In the genomic region with DNA sequence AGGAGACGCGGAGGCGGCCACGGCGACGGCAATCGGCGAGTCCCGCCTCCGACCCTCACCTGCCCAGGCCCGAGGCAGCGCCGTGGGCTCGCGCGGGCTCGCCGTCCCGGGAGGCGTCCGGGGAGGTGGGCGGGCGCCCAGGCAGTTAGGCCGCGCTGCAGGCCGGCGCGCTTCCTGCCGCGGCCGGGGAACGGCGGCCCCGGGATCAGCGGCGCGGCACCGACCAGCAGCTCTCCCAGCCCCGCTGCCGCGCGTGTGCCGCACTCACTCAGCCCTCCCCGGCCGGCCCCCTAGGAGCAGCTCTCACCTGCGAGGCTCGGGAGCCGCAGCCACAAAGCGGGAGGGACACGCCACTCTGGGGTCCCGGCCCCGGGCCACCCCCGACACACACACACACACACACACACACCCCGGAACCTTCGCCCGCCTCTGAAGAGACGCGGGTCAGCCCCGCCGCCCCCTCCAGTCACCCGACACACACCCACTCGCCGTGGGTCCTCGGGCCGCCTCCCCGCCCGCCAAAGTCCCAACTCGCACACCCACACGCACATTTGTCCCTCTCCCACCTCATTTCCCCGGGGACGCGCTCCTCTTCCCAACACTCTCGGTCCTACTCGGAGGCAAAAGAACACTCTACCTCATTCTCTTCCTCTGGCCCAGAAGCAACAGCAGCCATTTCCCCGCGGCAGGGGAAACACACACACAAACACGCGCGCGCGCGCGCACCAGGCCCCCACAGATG, we compare ENCODE assay signal across 8 cellular contexts. TPM values are rescaled to one million over a fixed set of nuclear protein-coding genes. Genes with fewer than 3 reads are reported as not detected.
A peak's percentile ranks its signal among the peaks of the same experiment; 100 is the strongest.
DNase-seq lines count a peak whose midpoint lies in the region; ATAC-seq, FAIRE-seq and TF ChIP-seq lines count a peak whose summit lies in the region.

A gene (minus strand): TSS at position 702 of the 742 bp plus-strand sequence. CDS start 60 bp downstream, at position 642.

- no peak for FAIRE-seq in HepG2 (lab: Jason Lieb, UNC)

- TF ChIP-seq CTCF in GM12865 (IDR thresholded peaks at IDR 0.05; ENCODE audit: insufficient read depth, low read depth, low read length, missing control alignments) (no peak), HepG2 (CRISPR knock-in tag; IDR thresholded peaks at IDR 0.05) (no peak; the same call in 1 of the 2 replicates)

- 0 out of 2 replicates have a peak, but pooled peaks have one; percentile 10 for TF ChIP-seq RAD21 in HepG2 (CRISPR knock-in tag; IDR thresholded peaks at IDR 0.05)

- ATAC-seq in HG02759 (IDR thresholded peaks at IDR 0.05; ENCODE audit: unreplicated experiment) (peak; percentile 33), HepG2 (peak; percentile 68), HG03469 (IDR thresholded peaks at IDR 0.05; ENCODE audit: unreplicated experiment) (no peak)

- H4K20me1 ChIP-seq in HepG2 (ENCODE audit: insufficient read depth, low read length), result no peaks in the 10 kb centered on the region; the same call in 1 of the 2 replicates

- peak within 1 kb of the TSS; percentile 90 for H3K4me2 ChIP-seq in HepG2 (ENCODE audit: low read depth, low read length)

- POLR2A ChIA-PET in HepG2 (lab: Yijun Ruan, JAX), result interaction anchor here (1.4 to 2.8 kb wide), 4 partner anchors 10 to 318 kb away, joined by 4 to 44 read pairs (median 4); a partner anchor contains a TSS

- peak within 1 kb of the TSS; percentile 95 for H3K9ac ChIP-seq in HepG2 (ENCODE audit: insufficient read depth, low read depth, low read length)

- intact Hi-C loops in HepG2 (cut with micrococcal nuclease; ENCODE audit: unreplicated experiment), result loop anchor here (5.0 kb wide), 1 partner anchor 63 kb away; no protein-coding TSS in a partner anchor

- no peaks in the 10 kb centered on the region; a peak in 1 of 5 replicates for H3K27me3 ChIP-seq in HepG2 (ENCODE audit: control insufficient read depth in 1 of 2, insufficient read depth in 2 of 2, low read length in 2 of 2)

- CTCF ChIA-PET in HepG2 (lab: Yijun Ruan, JAX; ENCODE audit: low intra/inter-chr PET ratio, low total read pairs), result no interaction called here

- TF ChIP-seq EP300 in HepG2 (IDR thresholded peaks at IDR 0.05; ENCODE audit: low read depth in 2 of 2, low read length in 2 of 2) (no peak), HepG2 (CRISPR knock-in tag; IDR thresholded peaks at IDR 0.05; ENCODE audit: borderline replicate concordance) (no peak)

- TF ChIP-seq POLR2A in HepG2 (IDR thresholded peaks at IDR 0.05; ENCODE audit: insufficient read depth in 1 of 2, low read depth in 2 of 2, low read length in 2 of 2), result no peak

- peak within 1 kb of the TSS; percentile 88 for H3K4me3 ChIP-seq in GM12865 (ENCODE audit: low read depth, low read length)
- peak within 1 kb of the TSS; percentile 94 to 100 (median 99) for H3K4me3 ChIP-seq in HepG2 (replicated peaks in 1 of 3; ENCODE audit: insufficient read depth in 1 of 3, low read depth in 2 of 3, low read length in 3 of 3)

- H2AFZ ChIP-seq in HepG2 (ENCODE audit: low read length), result no peak within 1 kb of the TSS

- in situ Hi-C loops in HepG2 (cut with HindIII; ENCODE audit: extremely low pct_ligation_motif_present, low pct_unique_long_range_greater_than_20kb), result loop anchor here (5.0 kb wide), 1 partner anchor 43 kb away; a partner anchor contains a TSS

- peak within 1 kb of the TSS; percentile 93 for H3K27ac ChIP-seq in HepG2 (ENCODE audit: extremely low read length, insufficient read depth, low read length)

- DNase-seq in GM12865 (ENCODE audit: low read depth) (peak; percentile 79), NCI-H226 (peak; percentile 50), dermis blood vessel endothelial cell (peak; percentile 83), HepG2 (ENCODE audit: low spot score) (no peak)
- peak; percentile 84 to 86 for DNase-seq in activated CD4-positive, alpha-beta T cell treated with anti-CD3 and anti-CD28 coated beads, Interleukin-2, amount 50 U/mL, for 4 hours
- peak; percentile 85 for DNase-seq in stimulated activated CD4-positive, alpha-beta T cell treated with anti-CD3 and anti-CD28 coated beads, Interleukin-4, amount 100 ng/mL, for 24 hours

- peaks cover 36% of the 10 kb centered on the region for H3K4me1 ChIP-seq in HepG2 (ENCODE audit: insufficient read depth, low read length)

- peaks cover 52% of the 10 kb centered on the region for H3K79me2 ChIP-seq in HepG2 (ENCODE audit: insufficient read depth, low read length)

- no peaks in the 10 kb centered on the region for H3K36me3 ChIP-seq in HepG2 (replicated peaks in 1 of 2; ENCODE audit: control insufficient read depth in 1 of 2, insufficient read depth in 2 of 2, low read length in 2 of 2)

- no TSS peak for BruUV-seq in HepG2 (replicated peaks; lab: Mats Ljungman, UMichigan)

- under 1% methylated on average over 22 of the region's 83 CpGs for WGBS in HepG2 (ENCODE audit: low lambda C conversion rate)

- no peaks in the 10 kb centered on the region for H3K9me3 ChIP-seq in HepG2 (ENCODE audit: low read length)

TF ChIP-seq in HepG2, 621 proteins besides CTCF, POLR2A, EP300 and RAD21 (continues in another document):
- peak; percentile 93 for TF ChIP-seq ZFY (CRISPR knock-in tag; IDR thresholded peaks at IDR 0.05)
- no peak for TF ChIP-seq FLYWCH1 (CRISPR knock-in tag; IDR thresholded peaks at IDR 0.05)
- peak; percentile 8; the same call in 1 of the 2 replicates for TF ChIP-seq ZNF768 (CRISPR knock-in tag; IDR thresholded peaks at IDR 0.05)
- no peak for TF ChIP-seq ZNF224 (CRISPR knock-in tag; IDR thresholded peaks at IDR 0.05)
- TF ChIP-seq ZNF331 (CRISPR knock-in tag; IDR thresholded peaks at IDR 0.05), result 0 out of 2 replicates have a peak, but pooled peaks have one; percentile 15
- TF ChIP-seq EEA1 (CRISPR knock-in tag; IDR thresholded peaks at IDR 0.05; ENCODE audit: borderline replicate concordance), result no peak
- 0 out of 2 replicates have a peak, but pooled peaks have one; percentile 7 for TF ChIP-seq BCL6 (CRISPR knock-in tag; IDR thresholded peaks at IDR 0.05)
- TF ChIP-seq ZSCAN21 (CRISPR knock-in tag; IDR thresholded peaks at IDR 0.05; ENCODE audit: borderline replicate concordance), result 0 out of 2 replicates have a peak, but pooled peaks have one; percentile 19
- no peak for TF ChIP-seq MIER2 (CRISPR knock-in tag; IDR thresholded peaks at IDR 0.05)
- TF ChIP-seq, protein P1, sequence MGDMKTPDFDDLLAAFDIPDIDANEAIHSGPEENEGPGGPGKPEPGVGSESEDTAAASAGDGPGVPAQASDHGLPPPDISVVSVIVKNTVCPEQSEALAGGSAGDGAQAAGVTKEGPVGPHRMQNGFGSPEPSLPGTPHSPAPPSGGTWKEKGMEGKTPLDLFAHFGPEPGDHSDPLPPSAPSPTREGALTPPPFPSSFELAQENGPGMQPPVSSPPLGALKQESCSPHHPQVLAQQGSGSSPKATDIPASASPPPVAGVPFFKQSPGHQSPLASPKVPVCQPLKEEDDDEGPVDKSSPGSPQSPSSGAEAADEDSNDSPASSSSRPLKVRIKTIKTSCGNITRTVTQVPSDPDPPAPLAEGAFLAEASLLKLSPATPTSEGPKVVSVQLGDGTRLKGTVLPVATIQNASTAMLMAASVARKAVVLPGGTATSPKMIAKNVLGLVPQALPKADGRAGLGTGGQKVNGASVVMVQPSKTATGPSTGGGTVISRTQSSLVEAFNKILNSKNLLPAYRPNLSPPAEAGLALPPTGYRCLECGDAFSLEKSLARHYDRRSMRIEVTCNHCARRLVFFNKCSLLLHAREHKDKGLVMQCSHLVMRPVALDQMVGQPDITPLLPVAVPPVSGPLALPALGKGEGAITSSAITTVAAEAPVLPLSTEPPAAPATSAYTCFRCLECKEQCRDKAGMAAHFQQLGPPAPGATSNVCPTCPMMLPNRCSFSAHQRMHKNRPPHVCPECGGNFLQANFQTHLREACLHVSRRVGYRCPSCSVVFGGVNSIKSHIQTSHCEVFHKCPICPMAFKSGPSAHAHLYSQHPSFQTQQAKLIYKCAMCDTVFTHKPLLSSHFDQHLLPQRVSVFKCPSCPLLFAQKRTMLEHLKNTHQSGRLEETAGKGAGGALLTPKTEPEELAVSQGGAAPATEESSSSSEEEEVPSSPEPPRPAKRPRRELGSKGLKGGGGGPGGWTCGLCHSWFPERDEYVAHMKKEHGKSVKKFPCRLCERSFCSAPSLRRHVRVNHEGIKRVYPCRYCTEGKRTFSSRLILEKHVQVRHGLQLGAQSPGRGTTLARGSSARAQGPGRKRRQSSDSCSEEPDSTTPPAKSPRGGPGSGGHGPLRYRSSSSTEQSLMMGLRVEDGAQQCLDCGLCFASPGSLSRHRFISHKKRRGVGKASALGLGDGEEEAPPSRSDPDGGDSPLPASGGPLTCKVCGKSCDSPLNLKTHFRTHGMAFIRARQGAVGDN (CRISPR knock-in tag; IDR thresholded peaks at IDR 0.05), result peak; percentile 63
- no peak for TF ChIP-seq MATR3 (CRISPR knock-in tag; IDR thresholded peaks at IDR 0.05)
- no peak for TF ChIP-seq ZEB1 (IDR thresholded peaks at IDR 0.05; ENCODE audit: insufficient replicate concordance, low read depth)
- TF ChIP-seq SSRP1 (CRISPR knock-in tag; IDR thresholded peaks at IDR 0.05), result no peak
- 0 out of 2 replicates have a peak, but pooled peaks have one; percentile 11 for TF ChIP-seq ZNF777 (CRISPR knock-in tag; IDR thresholded peaks at IDR 0.05)

RNA-seq across cellular contexts. Expression of the gene that starts here (rescaled TPM):
- 37.4 and 83.4 TPM in 2 replicates for total RNA-seq in dermis blood vessel endothelial cell
- total RNA-seq in HepG2 (2016; rRNA removed; fragmentation: Illumina TruSeq; extraction: Trizol), result 13.5 and 33.3 TPM in 2 replicates
- total RNA-seq in HepG2 (2016; cell fraction: cytosol; rRNA removed; fragmentation: Illumina TruSeq; extraction: Trizol; ENCODE audit: low read depth), result 58.5 and 71.5 TPM in 2 replicates
- 14.5 and 30.1 TPM in 2 replicates for total RNA-seq in HepG2 (2016; cell fraction: insoluble cytoplasmic fraction; rRNA removed; fragmentation: Illumina TruSeq; extraction: Trizol)
- 17.4 and 18.7 TPM in 2 replicates for total RNA-seq in HepG2 (2016; cell fraction: membrane; rRNA removed; fragmentation: Illumina TruSeq; extraction: Trizol)
- total RNA-seq in HepG2 (2016; cell fraction: nucleus; rRNA removed; fragmentation: Illumina TruSeq; extraction: Trizol), result 17.2 and 19.6 TPM in 2 replicates
- polyA plus RNA-seq in HepG2 (2011; rRNA removed), result 7.2 and 7.9 TPM in 2 replicates
- 3.4 and 5.3 TPM in 2 replicates for polyA plus RNA-seq in HepG2 (2011; cell fraction: cytosol; rRNA removed)
- 6.9 and 8.7 TPM in 2 replicates for polyA plus RNA-seq in HepG2 (2011; cell fraction: nucleus; rRNA removed)
- 12.0 and 14.2 TPM in 2 replicates for polyA plus RNA-seq in HepG2 (2012)
- polyA plus RNA-seq in HepG2 (2016; cell fraction: cytosol; fragmentation: Illumina TruSeq; extraction: Trizol; ENCODE audit: low read depth), result 0.74 and 0.78 TPM in 2 replicates
- 17.9 and 19.3 TPM in 2 replicates for polyA plus RNA-seq in HepG2 (2016; cell fraction: insoluble cytoplasmic fraction; fragmentation: Illumina TruSeq; extraction: Trizol; ENCODE audit: low read depth)
- polyA plus RNA-seq in HepG2 (2016; cell fraction: membrane; fragmentation: Illumina TruSeq; extraction: Trizol; ENCODE audit: low read depth), result 4.2 and 4.3 TPM in 2 replicates
- polyA plus RNA-seq in HepG2 (2016; cell fraction: nucleus; fragmentation: Illumina TruSeq; extraction: Trizol; ENCODE audit: insufficient read depth, low read depth), result 12.5 and 14.3 TPM in 2 replicates
- polyA minus RNA-seq in HepG2 (2011; rRNA and poly(A)+ RNA removed; ENCODE audit: low replicate concordance), result 21.7 and 27.8 TPM in 2 replicates
- polyA minus RNA-seq in HepG2 (2011; cell fraction: cytosol; rRNA and poly(A)+ RNA removed), result 27.0 and 36.9 TPM in 2 replicates
- 45.2 and 52.0 TPM in 2 replicates for polyA minus RNA-seq in HepG2 (2011; cell fraction: nucleus; rRNA and poly(A)+ RNA removed)
